In genomic region chr18:77057043-77057442, GRCh38 we compare ENCODE assay signal across 9 cellular contexts.
DNase-seq lines count a peak whose midpoint lies in the region; ATAC-seq and TF ChIP-seq lines count a peak whose summit lies in the region.
"Had no signal": no experiment of that assay in that cellular context is flagged by ENCODE, and none has a peak within 500 bp of the region (broad histone marks: within the 10 kb centered on the region; RNA-seq: fewer than 3 reads in every experiment).

No MANE protein-coding gene starts in this region.

- no peaks in the 10 kb centered on the region for H3K23me2 ChIP-seq in H9 (ENCODE audit: insufficient read length, low read depth, low read length, poor library complexity, severe bottlenecking)

- TF ChIP-seq CTCF in CD14-positive monocyte (IDR thresholded peaks at IDR 0.05): no peak
- no peak for TF ChIP-seq CTCF in NB4 (IDR thresholded peaks at IDR 0.05; ENCODE audit: low read depth, low read length)
- TF ChIP-seq CTCF in H9 (conservative IDR thresholded peaks at IDR 0.05): no peak
- TF ChIP-seq CTCF in ovary (IDR thresholded peaks at IDR 0.05): no peak

- H3K56ac ChIP-seq in H9 (ENCODE audit: insufficient read length, low read depth, low read length): no peak overlapping the region

- no peak overlapping the region for H2AK5ac ChIP-seq in H9 (ENCODE audit: insufficient read length, low read length)

- no peak overlapping the region for H3K4me2 ChIP-seq in H9 (ENCODE audit: insufficient read depth, insufficient read length, low read length)

- peaks cover 72% of the 10 kb centered on the region for H3K4me1 Mint-ChIP-seq in CD14-positive monocyte
- H3K4me1 Mint-ChIP-seq in naive thymus-derived CD8-positive, alpha-beta T cell: peaks cover 36 to 87% (median 82%) of the 10 kb centered on the region in 4 donors
- peaks cover 43 to 45% of the 10 kb centered on the region in 2 experiments for H3K4me1 Mint-ChIP-seq in H9

- H3K9me3 ChIP-seq in H9 (ENCODE audit: control insufficient read depth, low read depth, low read length): no peaks in the 10 kb centered on the region
- no peaks in the 10 kb centered on the region for H3K9me3 ChIP-seq in ovary

- H3K27ac ChIP-seq in cingulate gyrus (ENCODE audit: low read depth, low read length): peak overlapping the region; percentile 20
- no peak overlapping the region for H3K27ac ChIP-seq in H9 (ENCODE audit: insufficient read length, low read depth, low read length)
- no peak overlapping the region for H3K27ac ChIP-seq in ovary

- no peaks in the 10 kb centered on the region for H3K27me3 ChIP-seq in H9 (ENCODE audit: insufficient read depth, low read length)
- no peaks in the 10 kb centered on the region for H3K27me3 ChIP-seq in ovary

- TF ChIP-seq POLR2A in NB4 (IDR thresholded peaks at IDR 0.05; ENCODE audit: extremely low read depth, insufficient read length): no peak
- TF ChIP-seq POLR2A in ovary (IDR thresholded peaks at IDR 0.05): no peak

- H3K4me3 ChIP-seq in NB4 (ENCODE audit: low read depth, low read length): peak overlapping the region; percentile 44
- H3K4me3 ChIP-seq in ovary: no peak overlapping the region

- peak overlapping the region; percentile 69 to 83 for H3K4me3 Mint-ChIP-seq in CD14-positive monocyte
- peak overlapping the region in 8 of 10 donors; percentile 5 to 86 (median 72) for H3K4me3 Mint-ChIP-seq in naive thymus-derived CD8-positive, alpha-beta T cell
- H3K4me3 Mint-ChIP-seq in H9: peak overlapping the region in 1 of 2 experiments; percentile 28; a peak in 2 of 5 replicates

- no peak overlapping the region for H2AFZ ChIP-seq in H9 (ENCODE audit: low read length)

- peak overlapping the region; percentile 98 to 100 (median 99) for H3K27ac Mint-ChIP-seq in CD14-positive monocyte
- H3K27ac Mint-ChIP-seq in naive thymus-derived CD8-positive, alpha-beta T cell: peak overlapping the region; percentile 87 to 100 (median 96)
- H3K27ac Mint-ChIP-seq in H9: no peak overlapping the region

- no peak overlapping the region for H3K14ac ChIP-seq in H9 (ENCODE audit: insufficient read depth, low read length)

- H3K36me3 Mint-ChIP-seq in CD14-positive monocyte (peaks cover 29 to 46% of the 10 kb centered on the region in 2 donors), H9 (ENCODE audit: insufficient read depth in 1 of 3, low read depth in 3 of 3) (no peaks in the 10 kb centered on the region)
- H3K36me3 Mint-ChIP-seq in naive thymus-derived CD8-positive, alpha-beta T cell: peaks cover 0 to 14% (median 4%) of the 10 kb centered on the region in 3 donors

- no peak overlapping the region for H2BK12ac ChIP-seq in H9 (ENCODE audit: insufficient read length, low read depth, low read length)

- no peak overlapping the region for H2BK15ac ChIP-seq in H9 (ENCODE audit: low read depth, low read length)

- H4K5ac ChIP-seq in H9 (ENCODE audit: insufficient read length, low read depth, low read length): no peak overlapping the region

- no CpG with 5 or more reads among the region's 4 CpGs for WGBS in H9 (ENCODE audit: extremely low coverage, insufficient read length, low lambda C conversion rate)
- WGBS in ovary, 3 donors: 47 to 76% (median 72%) methylated on average over 4 of the region's 4 CpGs

- no peak overlapping the region for H2BK120ac ChIP-seq in H9 (ENCODE audit: low read depth, low read length, poor library complexity, severe bottlenecking)

- peaks cover 0 to 2% (median 0%) of the 10 kb centered on the region in 7 donors for H3K9me3 Mint-ChIP-seq in CD14-positive monocyte
- no peaks in the 10 kb centered on the region for H3K9me3 Mint-ChIP-seq in naive thymus-derived CD8-positive, alpha-beta T cell
- H3K9me3 Mint-ChIP-seq in H9: no peaks in the 10 kb centered on the region

- H3K18ac ChIP-seq in H9 (ENCODE audit: insufficient read length, low read depth, low read length): no peak overlapping the region

- H3K79me1 ChIP-seq in H9 (ENCODE audit: insufficient read depth, low read depth, low read length, poor library complexity, severe bottlenecking): no peaks in the 10 kb centered on the region

- intact Hi-C loops in CD14-positive monocyte (cut with micrococcal nuclease): loop anchor here (2.0 kb wide), 2 partner anchors 52 to 54 kb away; no protein-coding TSS in a partner anchor
- intact Hi-C loops in ovary (cut with DNase I): loop anchor here in 2 of 4 donors (5.0 to 10.0 kb wide), 2 partner anchors 52 to 60 kb away; no protein-coding TSS in a partner anchor

- no peaks in the 10 kb centered on the region for H3K36me3 ChIP-seq in ovary

- H3T11ph ChIP-seq in H9 (ENCODE audit: low read length): no peak overlapping the region

- H3K9ac ChIP-seq in H9 (ENCODE audit: extremely low read depth, insufficient read length, low read length): no peak overlapping the region

- DNase-seq in CD14-positive monocyte (ENCODE audit: low spot score) (no peak), NB4 (ENCODE audit: low read depth) (peak; percentile 69), GDM1 (lab: John Stamatoyannopoulos, UW) (no peak), H9 (no peak), ovary (no peak)
- DNase-seq in naive thymus-derived CD8-positive, alpha-beta T cell: no peak
- DNase-seq: cerebellar nuclear complex had no signal

- H3K27me3 Mint-ChIP-seq in CD14-positive monocyte (ENCODE audit: low read depth in 3 of 3): peaks cover 0 to 2% (median 0%) of the 10 kb centered on the region in 3 donors
- H3K27me3 Mint-ChIP-seq in naive thymus-derived CD8-positive, alpha-beta T cell: no peaks in the 10 kb centered on the region
- peaks cover 11% of the 10 kb centered on the region for H3K27me3 Mint-ChIP-seq in H9 (ENCODE audit: low read depth)

- H3K4me1 ChIP-seq in H9 (ENCODE audit: insufficient read depth, low read length) (peaks cover 2% of the 10 kb centered on the region; the same call in 1 of the 2 replicates), ovary (ENCODE audit: insufficient read depth) (peaks cover 6% of the 10 kb centered on the region)

- no peak overlapping the region for H3K4ac ChIP-seq in H9 (ENCODE audit: low read depth, low read length)

- no peaks in the 10 kb centered on the region for H3K79me2 ChIP-seq in H9 (ENCODE audit: insufficient read depth, low read length)

- H4K20me1 ChIP-seq in H9 (ENCODE audit: control insufficient read depth, insufficient read depth, insufficient read length): no peaks in the 10 kb centered on the region

- POLR2A ChIA-PET in naive thymus-derived CD8-positive, alpha-beta T cell (lab: Charles Lee): interaction anchor here (1.6 to 2.1 kb wide), 2 partner anchors 57 to 76 kb away, joined by 7 to 10 read pairs; partner anchors contain the start of gene MBP

- no peak overlapping the region for H4K8ac ChIP-seq in H9 (replicated peaks; ENCODE audit: insufficient read length, low read depth, low read length)

- H2BK20ac ChIP-seq in H9 (ENCODE audit: low read depth, low read length, poor library complexity, severe bottlenecking): no peak overlapping the region

- H4K91ac ChIP-seq in H9 (ENCODE audit: insufficient read length, low read depth, low read length): no peak overlapping the region

- TF ChIP-seq EP300 in ovary (IDR thresholded peaks at IDR 0.05): no peak

- H3K23ac ChIP-seq in H9 (ENCODE audit: insufficient read length, low read depth, low read length): no peak overlapping the region

- no peak overlapping the region for H2BK5ac ChIP-seq in H9 (ENCODE audit: insufficient read length, low read length)

- ATAC-seq in naive thymus-derived CD8-positive, alpha-beta T cell: no peak
- no peak for ATAC-seq in GM19324 (IDR thresholded peaks at IDR 0.05; ENCODE audit: low FRiP score, unreplicated experiment)

Comparison
In these comparisons a context has a peak if more than half of its experiments do, and no peak if none do; other contexts are left out.
1. H3K27ac Mint-ChIP-seq: peak in CD14-positive monocyte (7 of 7) and naive thymus-derived CD8-positive, alpha-beta T cell (10 of 10); none in H9 (0 of 3).